1 cellular context compared by ENCODE assay signal in the genomic region with DNA sequence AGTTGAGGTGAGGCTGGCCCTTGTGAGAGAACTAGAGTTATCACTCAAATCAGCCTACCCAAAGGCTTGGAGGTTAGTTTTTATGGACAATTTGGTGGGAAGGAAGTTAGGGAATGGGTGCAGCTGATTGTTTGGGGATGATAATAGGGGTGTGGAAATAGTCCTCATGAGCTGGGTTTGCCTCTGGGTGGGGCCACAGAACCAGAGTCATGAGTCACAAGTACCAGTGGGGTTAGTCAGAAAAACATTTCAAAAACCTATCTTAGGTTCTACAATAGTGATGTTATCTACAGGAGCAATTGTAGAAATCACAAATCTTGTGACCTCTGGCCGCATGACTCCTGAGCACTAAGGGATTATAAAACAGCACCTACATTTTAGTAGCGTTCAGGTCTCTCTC.
TF ChIP-seq lines count a peak whose summit lies in the region.

No MANE protein-coding gene starts in this region.

TF ChIP-seq in IMR-90, 13 proteins besides CTCF, POLR2A, EP300 and RAD21:
- TF ChIP-seq NFE2L2 (IDR thresholded peaks at IDR 0.05; ENCODE audit: low read depth, low read length): no peak
- TF ChIP-seq FOS (IDR thresholded peaks at IDR 0.05; ENCODE audit: low read depth, low read length): 0 out of 2 replicates have a peak, but pooled peaks have one; percentile 7
